ENCODE assay signal across 40 cellular contexts in genomic region chr9:137164370-137165249, GRCh38. TPM values are rescaled to one million over a fixed set of nuclear protein-coding genes. Genes with fewer than 3 reads are reported as not detected.
"Had no signal": no experiment of that assay in that cellular context is flagged by ENCODE, and none has a peak within 500 bp of the region (broad histone marks: within the 10 kb centered on the region; RNA-seq: fewer than 3 reads in every experiment).

No MANE protein-coding gene starts in this region.

- H3K27ac ChIP-seq: adrenal gland, brain microvascular endothelial cell, coronary artery, foreskin keratinocyte, gastrocnemius medialis, heart left ventricle, WERI-Rb-1 had no signal

- ATAC-seq: activated CD4-positive, alpha-beta T cell treated with anti-CD3 and anti-CD28 coated beads for 36 hours; activated CD8-positive, alpha-beta memory T cell treated with anti-CD3 and anti-CD28 coated beads, Interleukin-2, amount 10 ng/mL, durations not matched to agents 7 days and 5 days; activated CD8-positive, alpha-beta T cell treated with anti-CD3 and anti-CD28 coated beads, Interleukin-2, amount 10 ng/mL, durations not matched to agents 7 days and 5 days; activated naive CD8-positive, alpha-beta T cell treated with anti-CD3 and anti-CD28 coated beads, Interleukin-2, amount 50 U/mL, for 24 hours; esophagus mucosa; foreskin keratinocyte; gastrocnemius medialis; heart left ventricle; T-helper 17 cell had no signal

- H3K4me3 Mint-ChIP-seq: activated CD4-positive, alpha-beta memory T cell treated with anti-CD3 and anti-CD28 coated beads for 36 hours; activated CD4-positive, alpha-beta T cell treated with anti-CD3 and anti-CD28 coated beads for 36 hours; activated CD4-positive, alpha-beta T cell treated with anti-CD3 and anti-CD28 coated beads, Interleukin-2, amount 10 ng/mL, durations not matched to agents 24 days and 14 days; activated CD8-positive, alpha-beta memory T cell treated with anti-CD3 and anti-CD28 coated beads, Interleukin-2, amount 10 ng/mL, durations not matched to agents 7 days and 5 days; activated CD8-positive, alpha-beta T cell treated with anti-CD3 and anti-CD28 coated beads, Interleukin-2, amount 10 ng/mL, durations not matched to agents 7 days and 5 days; activated naive CD4-positive, alpha-beta T cell treated with anti-CD3 and anti-CD28 coated beads for 36 hours; activated naive CD4-positive, alpha-beta T cell treated with anti-CD3 and anti-CD28 coated beads, Interleukin-2, amount 50 U/mL, for 24 hours; activated naive CD8-positive, alpha-beta T cell treated with anti-CD3 and anti-CD28 coated beads for 36 hours; activated naive CD8-positive, alpha-beta T cell treated with anti-CD3 and anti-CD28 coated beads, Interleukin-2, amount 50 U/mL, for 24 hours; activated T-helper 1 cell treated with anti-CD3 and anti-CD28 coated beads, Interleukin-12 subunit alpha, Interleukin-12 subunit beta, Interleukin-2, Interleukin-4 antibody, amounts not matched to agents 30 ng/mL and 10 ng/mL and 1 ng/mL, durations not matched to agents 14 hours and 24 hours and 36 hours; central memory CD8-positive, alpha-beta T cell; dendritic cell treated with granulocyte-macrophage colony-stimulating factor and Interleukin-4, amounts not matched to agents 40 ng/mL and 50 ng/mL, for 4 days; endodermal cell; T-helper 2 cell treated with Interferon-gamma antibody and Interleukin-4, amounts not matched to agents 5 μg/mL and 100 μg/mL, for 36 hours had no signal

- H3K9me3 Mint-ChIP-seq: activated CD4-positive, alpha-beta memory T cell treated with anti-CD3 and anti-CD28 coated beads for 36 hours; activated CD4-positive, alpha-beta T cell treated with anti-CD3 and anti-CD28 coated beads, Interleukin-2, amount 10 ng/mL, durations not matched to agents 24 days and 14 days; activated naive CD4-positive, alpha-beta T cell treated with anti-CD3 and anti-CD28 coated beads for 36 hours; activated naive CD4-positive, alpha-beta T cell treated with anti-CD3 and anti-CD28 coated beads, Interleukin-2, amount 50 U/mL, for 24 hours; activated naive CD8-positive, alpha-beta T cell treated with anti-CD3 and anti-CD28 coated beads for 36 hours; activated naive CD8-positive, alpha-beta T cell treated with anti-CD3 and anti-CD28 coated beads, Interleukin-2, amount 50 U/mL, for 24 hours; activated T-helper 1 cell treated with anti-CD3 and anti-CD28 coated beads, Interleukin-12 subunit alpha, Interleukin-12 subunit beta, Interleukin-2, Interleukin-4 antibody, amounts not matched to agents 30 ng/mL and 10 ng/mL and 1 ng/mL, durations not matched to agents 14 hours and 24 hours and 36 hours; activated T-helper 2 cell treated with anti-CD3 and anti-CD28 coated beads, Interferon-gamma antibody, Interleukin-2, Interleukin-4, amounts not matched to agents 10 μg/mL and 5 μg/mL and 100 μg/mL, durations not matched to agents 14 hours and 24 hours and 36 hours; central memory CD8-positive, alpha-beta T cell; dendritic cell treated with granulocyte-macrophage colony-stimulating factor and Interleukin-4, amounts not matched to agents 40 ng/mL and 50 ng/mL, for 4 days; endodermal cell; T-helper 2 cell treated with Interferon-gamma antibody and Interleukin-4, amounts not matched to agents 5 μg/mL and 100 μg/mL, for 36 hours had no signal

- H3K36me3 ChIP-seq: adrenal gland, brain microvascular endothelial cell, gastrocnemius medialis, heart left ventricle, WERI-Rb-1 had no signal

- H3K4me1 ChIP-seq: foreskin keratinocyte had no signal

- H3K9me3 ChIP-seq: adrenal gland, gastrocnemius medialis, heart left ventricle had no signal

- H3K4me1 Mint-ChIP-seq: activated CD4-positive, alpha-beta T cell treated with anti-CD3 and anti-CD28 coated beads for 36 hours; activated CD4-positive, alpha-beta T cell treated with anti-CD3 and anti-CD28 coated beads, Interleukin-2, amount 10 ng/mL, durations not matched to agents 24 days and 14 days; activated CD8-positive, alpha-beta memory T cell treated with anti-CD3 and anti-CD28 coated beads, Interleukin-2, amount 10 ng/mL, durations not matched to agents 7 days and 5 days; endodermal cell had no signal

- H3K27ac Mint-ChIP-seq: activated CD4-positive, alpha-beta memory T cell treated with anti-CD3 and anti-CD28 coated beads for 36 hours; activated CD4-positive, alpha-beta T cell treated with anti-CD3 and anti-CD28 coated beads for 36 hours; activated CD4-positive, alpha-beta T cell treated with anti-CD3 and anti-CD28 coated beads, Interleukin-2, amount 10 ng/mL, durations not matched to agents 24 days and 14 days; activated CD8-positive, alpha-beta memory T cell treated with anti-CD3 and anti-CD28 coated beads, Interleukin-2, amount 10 ng/mL, durations not matched to agents 7 days and 5 days; activated CD8-positive, alpha-beta T cell treated with anti-CD3 and anti-CD28 coated beads, Interleukin-2, amount 10 ng/mL, durations not matched to agents 7 days and 5 days; activated naive CD4-positive, alpha-beta T cell treated with anti-CD3 and anti-CD28 coated beads for 36 hours; activated naive CD4-positive, alpha-beta T cell treated with anti-CD3 and anti-CD28 coated beads, Interleukin-2, amount 50 U/mL, for 24 hours; activated naive CD8-positive, alpha-beta T cell treated with anti-CD3 and anti-CD28 coated beads for 36 hours; activated naive CD8-positive, alpha-beta T cell treated with anti-CD3 and anti-CD28 coated beads, Interleukin-2, amount 50 U/mL, for 24 hours; activated T-helper 1 cell treated with anti-CD3 and anti-CD28 coated beads, Interleukin-12 subunit alpha, Interleukin-12 subunit beta, Interleukin-2, Interleukin-4 antibody, amounts not matched to agents 30 ng/mL and 10 ng/mL and 1 ng/mL, durations not matched to agents 14 hours and 24 hours and 36 hours; activated T-helper 2 cell treated with anti-CD3 and anti-CD28 coated beads, Interferon-gamma antibody, Interleukin-2, Interleukin-4, amounts not matched to agents 10 μg/mL and 5 μg/mL and 100 μg/mL, durations not matched to agents 14 hours and 24 hours and 36 hours; dendritic cell treated with granulocyte-macrophage colony-stimulating factor and Interleukin-4, amounts not matched to agents 40 ng/mL and 50 ng/mL, for 4 days; endodermal cell; T-helper 17 cell; T-helper 2 cell treated with Interferon-gamma antibody and Interleukin-4, amounts not matched to agents 5 μg/mL and 100 μg/mL, for 36 hours had no signal

- H3K4me3 ChIP-seq: adrenal gland, coronary artery, dorsolateral prefrontal cortex, gastrocnemius medialis, heart left ventricle had no signal

- H3K36me3 Mint-ChIP-seq: activated CD4-positive, alpha-beta memory T cell treated with anti-CD3 and anti-CD28 coated beads for 36 hours; activated CD8-positive, alpha-beta memory T cell treated with anti-CD3 and anti-CD28 coated beads, Interleukin-2, amount 10 ng/mL, durations not matched to agents 7 days and 5 days; activated naive CD4-positive, alpha-beta T cell treated with anti-CD3 and anti-CD28 coated beads, Interleukin-2, amount 50 U/mL, for 24 hours; activated naive CD8-positive, alpha-beta T cell treated with anti-CD3 and anti-CD28 coated beads for 36 hours had no signal

- DNase-seq: activated CD4-positive, alpha-beta memory T cell treated with anti-CD3 and anti-CD28 coated beads for 36 hours; activated CD4-positive, alpha-beta T cell treated with anti-CD3 and anti-CD28 coated beads for 36 hours; activated CD4-positive, alpha-beta T cell treated with anti-CD3 and anti-CD28 coated beads, Interleukin-2, amount 10 ng/mL, durations not matched to agents 24 days and 14 days; activated CD4-positive, CD25-positive, alpha-beta regulatory T cell; activated CD4-positive, CD25-positive, alpha-beta regulatory T cell treated with anti-CD3 and anti-CD28 coated beads, Interleukin-2, amount 50 U/mL, for 72 hours; activated CD8-positive, alpha-beta memory T cell treated with anti-CD3 and anti-CD28 coated beads, Interleukin-2, amount 10 ng/mL, durations not matched to agents 7 days and 5 days; activated CD8-positive, alpha-beta memory T cell treated with anti-CD3 and anti-CD28 coated beads, Interleukin-2, amount 50 U/mL, for 4 hours; activated CD8-positive, alpha-beta T cell treated with anti-CD3 and anti-CD28 coated beads, Interleukin-2, amount 10 ng/mL, durations not matched to agents 7 days and 5 days; activated effector memory CD4-positive, alpha-beta T cell treated with anti-CD3 and anti-CD28 coated beads, Interleukin-2, amount 50 U/mL, for 16 hours; activated naive CD4-positive, alpha-beta T cell treated with anti-CD3 and anti-CD28 coated beads for 36 hours; activated naive CD8-positive, alpha-beta T cell treated with anti-CD3 and anti-CD28 coated beads for 36 hours; activated naive CD8-positive, alpha-beta T cell treated with anti-CD3 and anti-CD28 coated beads, Interleukin-2, amount 50 U/mL, for 24 hours; activated T-cell treated with anti-CD3 and anti-CD28 coated beads, Interleukin-2, amount 50 U/mL, for 1 hour; activated T-cell treated with anti-CD3 and anti-CD28 coated beads, Interleukin-2, amount 50 U/mL, for 48 hours; adrenal gland; brain microvascular endothelial cell; dorsolateral prefrontal cortex; effector memory CD4-positive, alpha-beta T cell; endodermal cell; foreskin keratinocyte; gastrocnemius medialis; glutamatergic neuron; heart left ventricle; T-helper 17 cell; T1000; WERI-Rb-1 had no signal

RNA-seq across cellular contexts. Expression of gene LRRC26, which starts 5.2 kb away (rescaled TPM):
- total RNA-seq: activated CD4-positive, alpha-beta memory T cell treated with anti-CD3 and anti-CD28 coated beads for 36 hours; activated CD4-positive, alpha-beta T cell treated with anti-CD3 and anti-CD28 coated beads for 36 hours; activated CD4-positive, alpha-beta T cell treated with anti-CD3 and anti-CD28 coated beads, Interleukin-2, amount 10 ng/mL, durations not matched to agents 24 days and 14 days; activated CD8-positive, alpha-beta memory T cell treated with anti-CD3 and anti-CD28 coated beads for 36 hours; activated CD8-positive, alpha-beta T cell treated with anti-CD3 and anti-CD28 coated beads, Interleukin-2, amount 10 ng/mL, durations not matched to agents 7 days and 5 days; activated naive CD4-positive, alpha-beta T cell treated with anti-CD3 and anti-CD28 coated beads for 36 hours; activated naive CD8-positive, alpha-beta T cell treated with anti-CD3 and anti-CD28 coated beads for 36 hours; adrenal gland; astrocyte; cardiac septum; epithelial cell of proximal tubule; foreskin keratinocyte; gastrocnemius medialis; heart left ventricle; T-helper 17 cell had no signal
- polyA plus RNA-seq: adrenal gland, foreskin keratinocyte, heart left ventricle had no signal

RNA-seq across cellular contexts. Expression of gene TMEM210, which starts 7.2 kb away (rescaled TPM):
- total RNA-seq: activated CD4-positive, alpha-beta memory T cell treated with anti-CD3 and anti-CD28 coated beads for 36 hours; activated CD4-positive, alpha-beta T cell treated with anti-CD3 and anti-CD28 coated beads for 36 hours; activated CD4-positive, alpha-beta T cell treated with anti-CD3 and anti-CD28 coated beads, Interleukin-2, amount 10 ng/mL, durations not matched to agents 24 days and 14 days; activated CD8-positive, alpha-beta memory T cell treated with anti-CD3 and anti-CD28 coated beads for 36 hours; activated CD8-positive, alpha-beta memory T cell treated with anti-CD3 and anti-CD28 coated beads, Interleukin-2, amount 10 ng/mL, durations not matched to agents 7 days and 5 days; activated naive CD4-positive, alpha-beta T cell treated with anti-CD3 and anti-CD28 coated beads for 36 hours; activated naive CD8-positive, alpha-beta T cell treated with anti-CD3 and anti-CD28 coated beads for 36 hours; activated T-helper 1 cell treated with anti-CD3 and anti-CD28 coated beads, Interleukin-12 subunit alpha, Interleukin-12 subunit beta, Interleukin-2, Interleukin-4 antibody, amounts not matched to agents 30 ng/mL and 10 ng/mL and 1 ng/mL, durations not matched to agents 14 hours and 24 hours and 36 hours; activated T-helper 2 cell treated with anti-CD3 and anti-CD28 coated beads, Interferon-gamma antibody, Interleukin-2, Interleukin-4, amounts not matched to agents 10 μg/mL and 5 μg/mL and 100 μg/mL, durations not matched to agents 14 hours and 24 hours and 36 hours; adrenal gland; astrocyte; bronchial epithelial cell; cardiac septum; cerebellum; dorsolateral prefrontal cortex; epithelial cell of proximal tubule; esophagus mucosa; foreskin keratinocyte; gastrocnemius medialis; heart left ventricle; T-helper 17 cell had no signal
- polyA plus RNA-seq: adrenal gland, foreskin keratinocyte, heart left ventricle had no signal

RNA-seq across cellular contexts. Expression of gene GRIN1, which starts 25.7 kb away (rescaled TPM):
- total RNA-seq: activated CD4-positive, alpha-beta memory T cell treated with anti-CD3 and anti-CD28 coated beads for 36 hours; activated CD4-positive, alpha-beta T cell treated with anti-CD3 and anti-CD28 coated beads, Interleukin-2, amount 10 ng/mL, durations not matched to agents 24 days and 14 days; activated CD8-positive, alpha-beta memory T cell treated with anti-CD3 and anti-CD28 coated beads, Interleukin-2, amount 10 ng/mL, durations not matched to agents 7 days and 5 days; activated CD8-positive, alpha-beta T cell treated with anti-CD3 and anti-CD28 coated beads, Interleukin-2, amount 10 ng/mL, durations not matched to agents 7 days and 5 days; activated naive CD8-positive, alpha-beta T cell treated with anti-CD3 and anti-CD28 coated beads for 36 hours; cardiac septum; epithelial cell of proximal tubule; gastrocnemius medialis; heart left ventricle; T-helper 17 cell had no signal
